Comparison of ENCODE assay signal across 8 cellular contexts in genomic region chr19:13849991-13850909, GRCh38. TPM values are rescaled to one million over a fixed set of nuclear protein-coding genes. Genes with fewer than 3 reads are reported as not detected.
A peak's percentile ranks its signal among the peaks of the same experiment; 100 is the strongest.
DNase-seq lines count a peak whose midpoint lies in the region; ATAC-seq, FAIRE-seq and TF ChIP-seq lines count a peak whose summit lies in the region.

No MANE protein-coding gene starts in this region.

- no peak for DNase-seq in GM12892 (ENCODE audit: insufficient read length)
- peak; percentile 94 for DNase-seq in NCI-H69 (lab: John Stamatoyannopoulos, UW)
- DNase-seq in activated T-cell treated with anti-CD3 and anti-CD28 coated beads, Interleukin-2, amount 50 U/mL, for 1 hour = peak; percentile 80
- peak; percentile 77 for DNase-seq in epithelial cell of esophagus (ENCODE audit: low read depth)
- peak; percentile 88 for DNase-seq in mesendoderm
- DNase-seq in stimulated activated naive CD4-positive, alpha-beta T cell treated with Interleukin-2 at 50 U/mL for 16 hours (lab: John Stamatoyannopoulos, UW) = peak; percentile 59

- WGBS in mesendoderm (ENCODE audit: extremely low coverage, insufficient coverage, low lambda C conversion rate) = no CpG with 5 or more reads among the region's 66 CpGs

- H2BK15ac ChIP-seq in mesendoderm (replicated peaks; ENCODE audit: low read depth) = no peak overlapping the region

- H2AK5ac ChIP-seq in mesendoderm (ENCODE audit: low read length) = no peak overlapping the region

- H3K79me1 ChIP-seq in mesendoderm (ENCODE audit: low read length) = no peaks in the 10 kb centered on the region

- peak overlapping the region; percentile 41 for H3K4me3 ChIP-seq in epithelial cell of esophagus (ENCODE audit: low read length)
- no peak overlapping the region for H3K4me3 ChIP-seq in mesendoderm (ENCODE audit: low read length)

- H3K27ac ChIP-seq in mesendoderm (ENCODE audit: low read depth, low read length) = peak overlapping the region; percentile 48

- TF ChIP-seq CTCF in epithelial cell of esophagus (IDR thresholded peaks at IDR 0.05; ENCODE audit: insufficient read depth, low read depth, low read length, missing control alignments) = no peak

- no peaks in the 10 kb centered on the region for H3K36me3 ChIP-seq in mesendoderm (ENCODE audit: control insufficient read depth, insufficient read depth, low read length)

- H4K8ac ChIP-seq in mesendoderm (ENCODE audit: low read depth, low read length) = no peak overlapping the region

- H2BK5ac ChIP-seq in mesendoderm (ENCODE audit: low read length) = no peak overlapping the region

- H3K56ac ChIP-seq in mesendoderm (ENCODE audit: low read length) = peak overlapping the region; percentile 84

- H3K9ac ChIP-seq in mesendoderm (ENCODE audit: low read length) = peak overlapping the region; percentile 34

- no peak overlapping the region for H2BK120ac ChIP-seq in mesendoderm (ENCODE audit: low read depth, low read length)

- peak overlapping the region; percentile 25 for H3K4ac ChIP-seq in mesendoderm (ENCODE audit: low read depth, low read length)

- H3K27me3 ChIP-seq in mesendoderm (ENCODE audit: insufficient read depth, low read length, poor library complexity) = no peaks in the 10 kb centered on the region

- peak overlapping the region; percentile 32 for H3K18ac ChIP-seq in mesendoderm (ENCODE audit: low read length)

- H3K79me2 ChIP-seq in mesendoderm (ENCODE audit: control insufficient read depth, insufficient read depth, low read length) = no peaks in the 10 kb centered on the region

- FAIRE-seq in GM12892 (lab: Jason Lieb, UNC) = peak; percentile 40

- peak overlapping the region; percentile 21 for H4K5ac ChIP-seq in mesendoderm (ENCODE audit: low read length)

- H3K23ac ChIP-seq in mesendoderm (ENCODE audit: low read length) = no peak overlapping the region

- H3K4me1 ChIP-seq in mesendoderm (ENCODE audit: control insufficient read depth, low read depth, low read length) = peaks cover 5% of the 10 kb centered on the region

- TF ChIP-seq POLR2A in GM12892 (IDR thresholded peaks at IDR 0.05; ENCODE audit: low read depth, low read length) = no peak

- peak overlapping the region; percentile 7 for H3K4me2 ChIP-seq in mesendoderm (ENCODE audit: low read length)

- no peak for ATAC-seq in HG03469 (IDR thresholded peaks at IDR 0.05; ENCODE audit: unreplicated experiment)
- no peak for ATAC-seq in GM21576 (IDR thresholded peaks at IDR 0.05; ENCODE audit: unreplicated experiment)

RNA-seq across cellular contexts. Expression of gene NANOS3, which starts 26.7 kb away (rescaled TPM):
- polyA plus RNA-seq in GM12892 (2012; ENCODE audit: missing spikeins) = 1.2 TPM
- polyA plus RNA-seq in mesendoderm (2013, experiment 1 of 2) = 1.2 TPM
- 0.85 TPM for polyA plus RNA-seq in mesendoderm (2013, experiment 2 of 2)

RNA-seq across cellular contexts. Expression of gene ZSWIM4, which starts 55.0 kb away (rescaled TPM):
- polyA plus RNA-seq in GM12892 (2012; ENCODE audit: missing spikeins) = 1.8 TPM
- polyA plus RNA-seq in mesendoderm (2013, experiment 1 of 2) = 31.4 TPM
- 30.0 TPM for polyA plus RNA-seq in mesendoderm (2013, experiment 2 of 2)

RNA-seq across cellular contexts. Expression of gene BRME1, which starts 55.7 kb away (rescaled TPM):
- 0.40 TPM for polyA plus RNA-seq in GM12892 (2012; ENCODE audit: missing spikeins)
- 2.2 TPM for polyA plus RNA-seq in mesendoderm (2013, experiment 1 of 2)
- 1.8 TPM for polyA plus RNA-seq in mesendoderm (2013, experiment 2 of 2)

RNA-seq across cellular contexts. Expression of gene CC2D1A, which starts 55.8 kb away (rescaled TPM):
- 10.4 TPM for polyA plus RNA-seq in GM12892 (2012; ENCODE audit: missing spikeins)
- polyA plus RNA-seq in mesendoderm (2013, experiment 1 of 2) = 12.2 TPM
- polyA plus RNA-seq in mesendoderm (2013, experiment 2 of 2) = 12.1 TPM
